In genomic region chr1:215022204-215022603, GRCh38 we compare ENCODE assay signal across 33 cellular contexts.
DNase-seq lines count a peak whose midpoint lies in the region; ATAC-seq and TF ChIP-seq lines count a peak whose summit lies in the region.
"Had no signal": no experiment of that assay in that cellular context is flagged by ENCODE, and none has a peak within 500 bp of the region (broad histone marks: within the 10 kb centered on the region; RNA-seq: fewer than 3 reads in every experiment).

No MANE protein-coding gene starts in this region.

- H3K27ac ChIP-seq in esophagus muscularis mucosa (replicated peaks in 1 of 4) (peak overlapping the region in 3 of 4 donors; percentile 12 to 51 (median 14)), right lobe of liver (peak overlapping the region; percentile 35 to 89 (median 76)), subcutaneous abdominal adipose tissue (ENCODE audit: low read depth, low read length) (peak overlapping the region; percentile 86), aorta (ENCODE audit: low read depth in 1 of 2, low read length in 2 of 2) (no peak overlapping the region)
- H3K27ac ChIP-seq: BLaER1, epithelial cell of prostate, right atrium auricular region, thoracic aorta had no signal

- H3K36me3 ChIP-seq in esophagus muscularis mucosa (no peaks in the 10 kb centered on the region), right lobe of liver (no peaks in the 10 kb centered on the region), subcutaneous abdominal adipose tissue (ENCODE audit: control insufficient read depth in 5 of 5, insufficient read depth in 5 of 5, low read length in 5 of 5) (no peaks in the 10 kb centered on the region), aorta (ENCODE audit: control insufficient read depth in 1 of 2, insufficient read depth in 2 of 2, low read length in 1 of 2) (no peaks in the 10 kb centered on the region)
- H3K36me3 ChIP-seq: BLaER1, breast epithelium, gastrocnemius medialis, right atrium auricular region, thoracic aorta had no signal

- WGBS in esophagus muscularis mucosa, result 48% methylated on average over 1 of the region's 1 CpG
- WGBS in right lobe of liver (ENCODE audit: insufficient coverage, low coverage, low lambda C conversion rate, missing lambda C conversion rate), result 13% methylated on average over 1 of the region's 1 CpG
- 23 to 34% methylated on average over 1 of the region's 1 CpG for WGBS in aorta, 2 donors

- TF ChIP-seq POLR2A in esophagus muscularis mucosa (IDR thresholded peaks at IDR 0.05; ENCODE audit: low read depth), result no peak
- no peak for TF ChIP-seq POLR2A in right lobe of liver (IDR thresholded peaks at IDR 0.05)

- TF ChIP-seq EP300 in esophagus muscularis mucosa (IDR thresholded peaks at IDR 0.05), result no peak

- H3K27me3 ChIP-seq in esophagus muscularis mucosa (no peaks in the 10 kb centered on the region), right lobe of liver (no peaks in the 10 kb centered on the region), subcutaneous abdominal adipose tissue (ENCODE audit: control insufficient read depth in 5 of 5, insufficient read depth in 4 of 5, low read length in 5 of 5) (no peaks in the 10 kb centered on the region), aorta (ENCODE audit: control insufficient read depth in 1 of 2, insufficient read depth in 2 of 2, low read length in 1 of 2) (no peaks in the 10 kb centered on the region)
- H3K27me3 ChIP-seq: BLaER1, breast epithelium, gastrocnemius medialis, right atrium auricular region had no signal

- TF ChIP-seq CTCF in esophagus muscularis mucosa (IDR thresholded peaks at IDR 0.05), result no peak
- TF ChIP-seq CTCF in right lobe of liver (IDR thresholded peaks at IDR 0.05), result no peak

- H3K4me3 ChIP-seq in esophagus muscularis mucosa, result no peak overlapping the region
- no peak overlapping the region for H3K4me3 ChIP-seq in right lobe of liver
- H3K4me3 ChIP-seq in subcutaneous abdominal adipose tissue (ENCODE audit: low read depth in 1 of 5, low read length in 5 of 5), result no peak overlapping the region
- H3K4me3 ChIP-seq in aorta (ENCODE audit: low read length in 2 of 2), result no peak overlapping the region
- H3K4me3 ChIP-seq: BLaER1, breast epithelium, gastrocnemius medialis, right atrium auricular region, thoracic aorta had no signal

- peak; percentile 13 for DNase-seq in EH (ENCODE audit: low read depth)
- no peak for DNase-seq in esophagus muscularis mucosa (ENCODE audit: extremely low spot score)
- no peak for DNase-seq in right lobe of liver
- DNase-seq in aorta, result no peak
- DNase-seq in SW480 (ENCODE audit: low spot score), result no peak
- no peak for DNase-seq in dedifferentiated amniotic fluid mesenchymal stem cell (ENCODE audit: extremely low spot score)
- DNase-seq in NCI-H1436 treated with DMSO at 0.1 percent for 48 hours (lab: John Stamatoyannopoulos, UW), result no peak
- DNase-seq: ACHN; activated naive CD4-positive, alpha-beta T cell treated with anti-CD3 and anti-CD28 coated beads for 36 hours; activated T-cell treated with anti-CD3 and anti-CD28 coated beads, Interleukin-2, amount 50 U/mL, for 72 hours; amniotic stem cell; effector CD4-positive, alpha-beta T cell; gastrocnemius medialis; GOT3; hypothalamus; immature natural killer cell; left ventricle myocardium superior; NCI-H1092 treated with DMSO at 0.1 percent for 48 hours; NCI-H187 treated with DMSO at 0.1 percent for 48 hours; NCI-H526; NK-92 treated with Interleukin-12 subunit alpha and Interleukin-12 subunit beta, amount 100 ng/mL, for 24 hours; SHP77 treated with DMSO at 0.1 percent for 48 hours; stimulated activated CD4-positive, alpha-beta T cell treated with anti-CD3 and anti-CD28 coated beads, Interleukin-15, amount 100 ng/mL, for 24 hours; stimulated activated naive CD4-positive, alpha-beta T cell; SW 1271 had no signal

- peak in 2 of 4 donors; percentile 3 to 18 for ATAC-seq in right lobe of liver
- no peak for ATAC-seq in aorta (ENCODE audit: low FRiP score)
- ATAC-seq: activated T-cell treated with anti-CD3 and anti-CD28 coated beads, Interleukin-2, amount 50 U/mL, for 72 hours; left ventricle myocardium superior; Panc1; WTC11 had no signal

- H3K9me3 ChIP-seq in esophagus muscularis mucosa, result no peaks in the 10 kb centered on the region
- H3K9me3 ChIP-seq in right lobe of liver, result no peaks in the 10 kb centered on the region
- peaks cover 0 to 2% (median 0%) of the 10 kb centered on the region in 5 donors for H3K9me3 ChIP-seq in subcutaneous abdominal adipose tissue (ENCODE audit: control insufficient read depth in 5 of 5, low read length in 5 of 5)
- H3K9me3 ChIP-seq in aorta (ENCODE audit: control insufficient read depth, low read length), result no peaks in the 10 kb centered on the region
- H3K9me3 ChIP-seq: BLaER1, breast epithelium, gastrocnemius medialis, right atrium auricular region, thoracic aorta had no signal

- intact Hi-C loops in esophagus muscularis mucosa (cut with DNase I) (no loop called here), right lobe of liver (cut with DNase I) (no loop called here), aorta (cut with DNase I) (no loop called here)

- no peaks in the 10 kb centered on the region for H3K4me1 ChIP-seq in esophagus muscularis mucosa
- peaks cover 0 to 17% (median 7%) of the 10 kb centered on the region in 4 donors for H3K4me1 ChIP-seq in right lobe of liver
- H3K4me1 ChIP-seq in subcutaneous abdominal adipose tissue (ENCODE audit: control insufficient read depth in 5 of 5, insufficient read depth in 5 of 5, low read length in 5 of 5), result peaks cover 0 to 26% (median 12%) of the 10 kb centered on the region in 5 donors
- no peaks in the 10 kb centered on the region for H3K4me1 ChIP-seq in aorta (ENCODE audit: control insufficient read depth in 1 of 2, insufficient read depth in 2 of 2, low read length in 2 of 2)
- H3K4me1 ChIP-seq: BLaER1, breast epithelium, gastrocnemius medialis, right atrium auricular region had no signal

- H3K9ac ChIP-seq in subcutaneous abdominal adipose tissue (ENCODE audit: low read length in 5 of 5), result peak overlapping the region in 1 of 5 donors; percentile 72
- H3K9ac ChIP-seq: BLaER1 had no signal

Comparison
In these comparisons a context has a peak if more than half of its experiments do, and no peak if none do; other contexts are left out.
1. H3K27ac ChIP-seq: peak in esophagus muscularis mucosa (3 of 4), right lobe of liver (3 of 3) and subcutaneous abdominal adipose tissue (single experiment); none in aorta (0 of 2).